Comparison of ENCODE assay signal across 20 cellular contexts in genomic region chr6:7629321-7629720, GRCh38. TPM values are rescaled to one million over a fixed set of nuclear protein-coding genes. Genes with fewer than 3 reads are reported as not detected.
DNase-seq lines count a peak whose midpoint lies in the region; FAIRE-seq and TF ChIP-seq lines count a peak whose summit lies in the region.
"Had no signal": no experiment of that assay in that cellular context is flagged by ENCODE, and none has a peak within 500 bp of the region (broad histone marks: within the 10 kb centered on the region; RNA-seq: fewer than 3 reads in every experiment).

No MANE protein-coding gene starts in this region.

- H3K4me3 ChIP-seq in fibroblast of mammary gland (ENCODE audit: control insufficient read depth, low read depth, low read length) = no peak overlapping the region
- no peak overlapping the region for H3K4me3 ChIP-seq in osteoblast (ENCODE audit: insufficient read depth, low read length)
- H3K4me3 ChIP-seq: BLaER1 treated with 17β-estradiol and CSF1 and Interleukin-3, amounts not matched to agents 10 nM and 100 nM had no signal

- peaks cover 6% of the 10 kb centered on the region for H3K27me3 Mint-ChIP-seq in HFFc6 (ENCODE audit: insufficient read depth)

- no peak for TF ChIP-seq POLR2A in H54 (IDR thresholded peaks at IDR 0.05; ENCODE audit: low read depth, low read length)

- H3K79me2 ChIP-seq in osteoblast (ENCODE audit: insufficient read depth, low read length) = no peaks in the 10 kb centered on the region

- no peaks in the 10 kb centered on the region for H3K9me3 Mint-ChIP-seq in HFFc6
- H3K9me3 Mint-ChIP-seq: CD8-positive, alpha-beta T cell had no signal

- TF ChIP-seq CTCF in HFFc6 (IDR thresholded peaks at IDR 0.05) (no peak), fibroblast of mammary gland (conservative IDR thresholded peaks at IDR 0.05; ENCODE audit: control insufficient read depth, insufficient read depth, low read depth, low read length) (no peak), osteoblast (IDR thresholded peaks at IDR 0.05; ENCODE audit: extremely low read depth, low read depth, low read length) (no peak)

- no peaks in the 10 kb centered on the region for H4K20me1 ChIP-seq in osteoblast (ENCODE audit: insufficient read depth, low read length)
- H4K20me1 ChIP-seq: BLaER1 treated with 17β-estradiol and CSF1 and Interleukin-3, amounts not matched to agents 10 nM and 100 nM had no signal

- no peak overlapping the region for H3K27ac Mint-ChIP-seq in HFFc6
- H3K27ac Mint-ChIP-seq: B cell; CD8-positive, alpha-beta T cell had no signal

- no peak overlapping the region for H3K4me3 Mint-ChIP-seq in HFFc6
- H3K4me3 Mint-ChIP-seq: B cell; CD8-positive, alpha-beta T cell had no signal

- no peaks in the 10 kb centered on the region for H3K9me3 ChIP-seq in osteoblast (ENCODE audit: low read depth, low read length)
- H3K9me3 ChIP-seq: BLaER1 treated with 17β-estradiol and CSF1 and Interleukin-3, amounts not matched to agents 10 nM and 100 nM had no signal

- H3K27me3 ChIP-seq in osteoblast (ENCODE audit: insufficient read depth, low read length) = no peaks in the 10 kb centered on the region
- H3K27me3 ChIP-seq: BLaER1 treated with 17β-estradiol and CSF1 and Interleukin-3, amounts not matched to agents 10 nM and 100 nM had no signal

- no peak overlapping the region for H3K27ac ChIP-seq in osteoblast (ENCODE audit: low read depth, low read length)
- H3K27ac ChIP-seq: BLaER1 treated with 17β-estradiol and CSF1 and Interleukin-3, amounts not matched to agents 10 nM and 100 nM had no signal

- peaks cover 18% of the 10 kb centered on the region for H3K4me1 ChIP-seq in osteoblast (ENCODE audit: insufficient read depth, low read length)

- H3K4me1 Mint-ChIP-seq in HFFc6 (ENCODE audit: low read depth) = peaks cover 17% of the 10 kb centered on the region
- H3K4me1 Mint-ChIP-seq: B cell had no signal

- H3K36me3 ChIP-seq in osteoblast (ENCODE audit: insufficient read depth, low read length) = no peaks in the 10 kb centered on the region
- H3K36me3 ChIP-seq: BLaER1 treated with 17β-estradiol and CSF1 and Interleukin-3, amounts not matched to agents 10 nM and 100 nM had no signal

- H3K36me3 Mint-ChIP-seq in HFFc6 (ENCODE audit: low read depth) = no peaks in the 10 kb centered on the region; the same call in 1 of the 2 replicates
- H3K36me3 Mint-ChIP-seq: CD8-positive, alpha-beta T cell had no signal

- H2AFZ ChIP-seq in osteoblast (ENCODE audit: low read length) = no peak overlapping the region

- H3K4me2 ChIP-seq in osteoblast (ENCODE audit: insufficient read depth, low read length) = no peak overlapping the region
- H3K4me2 ChIP-seq: BLaER1 treated with 17β-estradiol and CSF1 and Interleukin-3, amounts not matched to agents 10 nM and 100 nM had no signal

- FAIRE-seq in H54 (lab: Jason Lieb, UNC) = no peak
- FAIRE-seq: G401.6 had no signal

- DNase-seq in AG20443 (ENCODE audit: low spot score) = peak; percentile 69
- peak; percentile 33 for DNase-seq in HFFc6
- peak; percentile 67 for DNase-seq in fibroblast of mammary gland (ENCODE audit: low read depth)
- peak; percentile 63 for DNase-seq in osteoblast (ENCODE audit: insufficient read length, low spot score, missing footprints)
- DNase-seq in cortex of kidney (lab: John Stamatoyannopoulos, UW) = no peak
- DNase-seq in H54 (ENCODE audit: insufficient read length, low spot score) = no peak
- DNase-seq in nucleus accumbens (lab: John Stamatoyannopoulos, UW) = no peak
- no peak for DNase-seq in Ammon's horn (ENCODE audit: low spot score)
- DNase-seq: Calu3; CD8-positive, alpha-beta T cell; DMS 273 treated with DMSO at 0.1 percent for 48 hours; DMS53; DND-41; EL; HCEC 1CT; Kasumi-1; KG1 had no signal

RNA-seq across cellular contexts. Expression of gene SNRNP48, which starts 39.3 kb away (rescaled TPM):
- total RNA-seq in HFFc6 (2021; fragmentation: NEBNext Ultra II Directional; extraction: Animal tissue kit (Norgen Biotek cat#: 25700)) = 10 to 100 TPM in 5 of 6 experiments, 1 to 10 TPM in 1; 9.7 to 12.9 (median 11.9) TPM
- 15.9 and 19.7 TPM in 2 replicates for total RNA-seq in osteoblast

Comparison
In these comparisons a context has a peak if more than half of its experiments do, and no peak if none do; other contexts are left out.
1. DNase-seq: peak in AG20443 (single experiment), HFFc6 (single experiment), fibroblast of mammary gland (single experiment) and osteoblast (single experiment); none in cortex of kidney (single experiment), H54 (single experiment), nucleus accumbens (0 of 56) and Ammon's horn (single experiment).